7 cellular contexts compared by ENCODE assay signal in the genomic region with DNA sequence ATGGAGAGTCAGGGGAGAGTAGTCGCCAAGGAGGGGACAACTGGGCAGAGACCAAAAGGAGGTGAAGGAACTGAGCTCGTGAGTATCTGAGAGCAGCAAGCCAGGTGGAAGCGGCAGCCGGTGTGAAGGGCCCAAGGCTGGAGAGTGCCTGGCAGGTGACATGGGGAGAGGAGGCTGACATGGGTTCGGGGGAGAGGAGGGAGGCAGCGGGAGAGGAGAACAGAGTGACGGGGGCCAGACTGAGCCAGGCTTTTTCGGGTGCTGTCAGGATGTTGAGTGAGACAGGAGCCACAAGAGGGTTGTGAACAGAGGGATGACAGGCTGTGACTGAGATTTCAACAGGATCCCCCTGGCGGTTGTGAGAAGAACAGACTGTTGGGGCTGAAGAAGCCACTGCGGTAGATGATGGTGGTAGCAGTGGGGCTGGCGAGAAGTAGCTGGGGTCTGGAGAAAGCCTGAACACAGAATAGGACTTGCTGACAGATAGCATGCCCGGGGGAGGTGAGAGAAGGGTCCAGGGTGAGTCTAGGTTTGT. TPM values are rescaled to one million over a fixed set of nuclear protein-coding genes. Genes with fewer than 3 reads are reported as not detected.
DNase-seq lines count a peak whose midpoint lies in the region; ATAC-seq and TF ChIP-seq lines count a peak whose summit lies in the region.
"Had no signal": no experiment of that assay in that cellular context is flagged by ENCODE, and none has a peak within 500 bp of the region (broad histone marks: within the 10 kb centered on the region; RNA-seq: fewer than 3 reads in every experiment).

No MANE protein-coding gene starts in this region.

- no peak for TF ChIP-seq POLR2A in breast epithelium (IDR thresholded peaks at IDR 0.05)

- no peak overlapping the region for H3K27ac Mint-ChIP-seq in MCF 10A (ENCODE audit: low read depth, unreplicated experiment)

- POLR2A ChIA-PET in MCF 10A (lab: Yijun Ruan, JAX): interaction anchor here (0.6 to 0.7 kb wide), 3 partner anchors 62 to 107 kb away, joined by 3 to 4 read pairs (median 3); a partner anchor contains a TSS

- no peaks in the 10 kb centered on the region for H3K27me3 Mint-ChIP-seq in MCF 10A (ENCODE audit: insufficient read depth, unreplicated experiment)

- peaks cover 11% of the 10 kb centered on the region for H3K4me1 Mint-ChIP-seq in MCF 10A (ENCODE audit: insufficient read depth, unreplicated experiment)

- peak overlapping the region in 1 of 2 donors; percentile 74 for H3K27ac ChIP-seq in breast epithelium
- no peak overlapping the region for H3K27ac ChIP-seq in aorta (ENCODE audit: low read depth in 1 of 2, low read length in 2 of 2)

- DNase-seq in MCF 10A (ENCODE audit: unreplicated experiment) (peak; percentile 23), breast epithelium (ENCODE audit: low spot score in 2 of 2) (no peak), aorta (no peak), GM19240 (ENCODE audit: insufficient read length, low spot score) (no peak), kidney tubule cell (ENCODE audit: low spot score) (no peak)
- DNase-seq: activated T-cell treated with anti-CD3 and anti-CD28 coated beads, Interleukin-2, amount 50 U/mL, for 4 hours had no signal

- H3K4me3 ChIP-seq in breast epithelium (no peak overlapping the region), endocrine pancreas (ENCODE audit: control insufficient read depth, insufficient read depth, low read length) (no peak overlapping the region), aorta (ENCODE audit: low read length in 2 of 2) (no peak overlapping the region)

- peak; percentile 55 for ATAC-seq in aorta (ENCODE audit: low FRiP score)

- no peak overlapping the region for H3K4me3 Mint-ChIP-seq in MCF 10A (ENCODE audit: unreplicated experiment)
- H3K4me3 Mint-ChIP-seq: activated T-cell treated with anti-CD3 and anti-CD28 coated beads, Interleukin-2, amount 50 U/mL, for 4 hours had no signal

- H3K4me1 ChIP-seq in breast epithelium: no peaks in the 10 kb centered on the region
- peaks cover 5% of the 10 kb centered on the region for H3K4me1 ChIP-seq in endocrine pancreas (ENCODE audit: control insufficient read depth, insufficient read depth, low read length)
- no peaks in the 10 kb centered on the region for H3K4me1 ChIP-seq in aorta (ENCODE audit: control insufficient read depth in 1 of 2, insufficient read depth in 2 of 2, low read length in 2 of 2)

- CTCF ChIA-PET in MCF 10A (lab: Yijun Ruan, JAX): interaction anchor here (0.6 to 2.2 kb wide), 11 partner anchors 13 to 192 kb away, joined by 3 to 23 read pairs (median 3); a partner anchor contains a TSS

- H3K9me3 ChIP-seq in breast epithelium: peaks cover 3 to 11% of the 10 kb centered on the region in 2 donors
- no peaks in the 10 kb centered on the region for H3K9me3 ChIP-seq in endocrine pancreas (ENCODE audit: control insufficient read depth, low read length)
- no peaks in the 10 kb centered on the region for H3K9me3 ChIP-seq in aorta (ENCODE audit: control insufficient read depth, low read length)

- intact Hi-C loops in MCF 10A (cut with micrococcal nuclease): loop anchor here (1.0 to 2.0 kb wide), 2 partner anchors 82 to 103 kb away; no protein-coding TSS in a partner anchor
- intact Hi-C loops in breast epithelium (cut with DNase I; ENCODE audit: low total_unique reads): no loop called here
- intact Hi-C loops in aorta (cut with DNase I): loop anchor here (5.0 to 10.0 kb wide), 2 partner anchors 60 to 82 kb away; a partner anchor contains a TSS

- TF ChIP-seq CTCF in MCF 10A (IDR thresholded peaks at IDR 0.05; ENCODE audit: unreplicated experiment): peak; percentile 34
- no peak for TF ChIP-seq CTCF in breast epithelium (IDR thresholded peaks at IDR 0.05)

- no TSS peak for BruUV-seq in MCF 10A (replicated peaks; lab: Mats Ljungman, UMichigan)

- H3K27me3 ChIP-seq in breast epithelium (peaks cover 0 to 31% of the 10 kb centered on the region in 2 donors), endocrine pancreas (ENCODE audit: control insufficient read depth, insufficient read depth, low read length) (no peaks in the 10 kb centered on the region), aorta (ENCODE audit: control insufficient read depth in 1 of 2, insufficient read depth in 2 of 2, low read length in 1 of 2) (no peaks in the 10 kb centered on the region)

- peaks cover 14% of the 10 kb centered on the region for H3K9me3 Mint-ChIP-seq in MCF 10A (ENCODE audit: unreplicated experiment)
- H3K9me3 Mint-ChIP-seq: activated T-cell treated with anti-CD3 and anti-CD28 coated beads, Interleukin-2, amount 50 U/mL, for 4 hours had no signal

- peak overlapping the region; percentile 7 for H3K9ac ChIP-seq in endocrine pancreas (ENCODE audit: control insufficient read depth, insufficient read depth, low read length)

- peaks cover 35% of the 10 kb centered on the region for H3K36me3 Mint-ChIP-seq in MCF 10A (ENCODE audit: insufficient read depth, unreplicated experiment)

- WGBS in aorta, 2 donors: 50 to 53% methylated on average over 12 of the region's 12 CpGs

- no peaks in the 10 kb centered on the region for H3K36me3 ChIP-seq in breast epithelium
- H3K36me3 ChIP-seq in endocrine pancreas (ENCODE audit: control insufficient read depth, insufficient read depth, low read length): peaks cover 4% of the 10 kb centered on the region
- no peaks in the 10 kb centered on the region for H3K36me3 ChIP-seq in aorta (ENCODE audit: control insufficient read depth in 1 of 2, insufficient read depth in 2 of 2, low read length in 1 of 2)

RNA-seq across cellular contexts. Expression of a gene that starts 5.7 kb away (rescaled TPM):
- total RNA-seq in MCF 10A (2022) (48.8 and 51.7 TPM in 2 replicates), breast epithelium (10 to 100 TPM; 18.0 to 22.0 (median 21.0) TPM), aorta (10 to 100 TPM; 27.2 to 39.2 TPM)
- polyA plus RNA-seq in aorta: 10 to 100 TPM; 17.4 to 23.6 TPM

RNA-seq across cellular contexts. Expression of a gene that starts 14.4 kb away (rescaled TPM):
- total RNA-seq in MCF 10A (2022): 112 and 140 TPM in 2 replicates
- 100 to 1,000 TPM; 130 to 155 (median 140) TPM for total RNA-seq in breast epithelium
- 10 to 100 TPM; 74.9 to 75.0 TPM for total RNA-seq in aorta
- polyA plus RNA-seq in aorta: 100 to 1,000 TPM; 190 to 316 TPM

RNA-seq across cellular contexts. Expression of a gene that starts 14.9 kb away (rescaled TPM):
- total RNA-seq in MCF 10A (2022): 0.56 and 0.71 TPM in 2 replicates
- 10 to 100 TPM in 1 of 3 donors, 1 to 10 TPM in 2; 2.6 to 17.4 (median 3.3) TPM for total RNA-seq in breast epithelium
- total RNA-seq in aorta: 1 to 10 TPM; 5.2 to 6.0 TPM
- 1 to 10 TPM; 3.1 to 3.7 TPM for polyA plus RNA-seq in aorta

RNA-seq across cellular contexts. Expression of a gene that starts 25.0 kb away (rescaled TPM):
- 0.27 and 0.49 TPM in 2 replicates for total RNA-seq in MCF 10A (2022)
- total RNA-seq in breast epithelium: not detected
- 1 to 10 TPM; 1.5 TPM for total RNA-seq in aorta
- 1 to 10 TPM in 1 of 2 donors, under 1 TPM in 1; 0.90 to 1.9 TPM for polyA plus RNA-seq in aorta
